Comparison of ENCODE assay signal across 10 cellular contexts in genomic region chr10:11035318-11035920, GRCh38. TPM values are rescaled to one million over a fixed set of nuclear protein-coding genes. Genes with fewer than 3 reads are reported as not detected.
DNase-seq lines count a peak whose midpoint lies in the region; ATAC-seq and TF ChIP-seq lines count a peak whose summit lies in the region.
"Had no signal": no experiment of that assay in that cellular context is flagged by ENCODE, and none has a peak within 500 bp of the region (broad histone marks: within the 10 kb centered on the region; RNA-seq: fewer than 3 reads in every experiment).

No MANE protein-coding gene starts in this region.

- no peak overlapping the region for H2AFZ ChIP-seq in MM.1S (ENCODE audit: low read length)

- DNase-seq in AG08395 (ENCODE audit: low spot score) (peak; percentile 76), MM.1S (peak; percentile 57), epithelial cell of proximal tubule (ENCODE audit: low read depth) (peak; percentile 54), lower leg skin (ENCODE audit: low spot score in 2 of 2) (peak; percentile 71 to 93), activated gamma-delta T cell (lab: John Stamatoyannopoulos, UW) (no peak), NCI-H2196 treated with DMSO at 0.1 percent for 48 hours (lab: John Stamatoyannopoulos, UW; ENCODE audit: unreplicated experiment) (no peak), NCI-H1092 treated with DMSO at 0.1 percent for 48 hours (lab: John Stamatoyannopoulos, UW) (no peak)

- ATAC-seq in HG03097 (IDR thresholded peaks at IDR 0.05; ENCODE audit: low FRiP score, unreplicated experiment) = no peak

- TF ChIP-seq CTCF in MM.1S (IDR thresholded peaks at IDR 0.05; ENCODE audit: low read length) = no peak
- TF ChIP-seq CTCF in epithelial cell of proximal tubule (conservative IDR thresholded peaks at IDR 0.05; ENCODE audit: low read depth, low read length) = no peak
- TF ChIP-seq CTCF in lower leg skin (IDR thresholded peaks at IDR 0.05) = no peak

- no peaks in the 10 kb centered on the region for H3K27me3 ChIP-seq in MM.1S (replicated peaks; ENCODE audit: insufficient read depth, low read length)

- H3K9me2 ChIP-seq in MM.1S (replicated peaks; ENCODE audit: insufficient read depth, low read length) = no peaks in the 10 kb centered on the region

- H4K20me1 ChIP-seq in MM.1S (ENCODE audit: insufficient read depth, low read length) = no peaks in the 10 kb centered on the region

- WGBS in lower leg skin, 2 donors = 33% methylated on average over 4 of the region's 4 CpGs

- H3K4me3 ChIP-seq in MM.1S (ENCODE audit: low read length) (no peak overlapping the region), epithelial cell of proximal tubule (ENCODE audit: low read depth, low read length) (no peak overlapping the region), lower leg skin (ENCODE audit: low read depth, poor library complexity, severe bottlenecking) (no peak overlapping the region)

- peak overlapping the region; percentile 4; the same call in 1 of the 2 replicates for H3K27ac ChIP-seq in MM.1S (ENCODE audit: low read length)
- H3K27ac ChIP-seq: C4-2B, KMS-11 had no signal

- no peaks in the 10 kb centered on the region for H3K9me3 ChIP-seq in MM.1S (replicated peaks; ENCODE audit: insufficient read depth, low read length)

- intact Hi-C loops in lower leg skin (cut with DNase I; ENCODE audit: low total_unique reads) = no loop called here

- no peak for TF ChIP-seq POLR2A in lower leg skin (IDR thresholded peaks at IDR 0.05)

- peaks cover 100% of the 10 kb centered on the region for H3K79me2 ChIP-seq in MM.1S (ENCODE audit: low read length)

- H3K4me1 ChIP-seq in MM.1S (ENCODE audit: low read length) = peaks cover 14% of the 10 kb centered on the region

- H3K4me2 ChIP-seq in MM.1S (ENCODE audit: low read depth, low read length) = peak overlapping the region; percentile 15
- H3K4me2 ChIP-seq: KMS-11 had no signal

- no peaks in the 10 kb centered on the region for H3K36me3 ChIP-seq in MM.1S (replicated peaks; ENCODE audit: insufficient read depth, low read length)

- no peak overlapping the region for H3K9ac ChIP-seq in MM.1S (ENCODE audit: low read length)
- H3K9ac ChIP-seq: KMS-11 had no signal

- no peaks in the 10 kb centered on the region for H3F3A ChIP-seq in MM.1S (ENCODE audit: insufficient read depth, low read length)

RNA-seq across cellular contexts. Expression of gene CELF2, which starts 17.7 kb away (rescaled TPM):
- 7.2 and 11.0 TPM in 2 replicates for total RNA-seq in epithelial cell of proximal tubule
- 10 to 100 TPM; 16.9 to 39.9 (median 20.7) TPM for total RNA-seq in lower leg skin

Comparison
In these comparisons a context has a peak if more than half of its experiments do, and no peak if none do; other contexts are left out.
1. DNase-seq: peak in AG08395 (single experiment), MM.1S (single experiment), epithelial cell of proximal tubule (single experiment) and lower leg skin (2 of 2); none in activated gamma-delta T cell (single experiment), NCI-H2196 treated with DMSO at 0.1 percent for 48 hours (single experiment) and NCI-H1092 treated with DMSO at 0.1 percent for 48 hours (single experiment).